ENCODE assay signal across 14 cellular contexts in genomic region chr14:37546621-37547447, GRCh38. TPM values are rescaled to one million over a fixed set of nuclear protein-coding genes. Genes with fewer than 3 reads are reported as not detected.
DNase-seq lines count a peak whose midpoint lies in the region; ATAC-seq and TF ChIP-seq lines count a peak whose summit lies in the region.
"Had no signal": no experiment of that assay in that cellular context is flagged by ENCODE, and none has a peak within 500 bp of the region (broad histone marks: within the 10 kb centered on the region; RNA-seq: fewer than 3 reads in every experiment).

No MANE protein-coding gene starts in this region.

- H3K27me3 ChIP-seq in cardiac muscle cell, result no peaks in the 10 kb centered on the region
- H3K27me3 ChIP-seq in upper lobe of right lung, result no peaks in the 10 kb centered on the region
- H3K27me3 ChIP-seq: adrenal gland, BLaER1 had no signal

- H3K36me3 ChIP-seq in cardiac muscle cell (no peaks in the 10 kb centered on the region), upper lobe of right lung (no peaks in the 10 kb centered on the region)
- H3K36me3 ChIP-seq: adrenal gland, BLaER1 had no signal

- no peaks in the 10 kb centered on the region for H3K4me1 Mint-ChIP-seq in stimulated activated effector memory CD8-positive, alpha-beta T cell treated with anti-CD3 and anti-CD28 coated beads, Interleukin-12 subunit alpha, Interleukin-12 subunit beta, amount 100 ng/mL, for 72 hours

- H3K27ac Mint-ChIP-seq in stimulated activated effector memory CD8-positive, alpha-beta T cell treated with anti-CD3 and anti-CD28 coated beads, Interleukin-12 subunit alpha, Interleukin-12 subunit beta, amount 100 ng/mL, for 72 hours, result no peak overlapping the region

- DNase-seq in cardiac muscle cell (ENCODE audit: low read depth in 1 of 2, low spot score in 1 of 2) (peak; percentile 2 to 16), cardiac septum (ENCODE audit: low spot score) (no peak), NCI-H774 (lab: John Stamatoyannopoulos, UW) (peak; percentile 81), left colon (peak in 1 of 2 donors; percentile 25), upper lobe of right lung (no peak), mucosa of gallbladder (ENCODE audit: low spot score) (no peak)
- DNase-seq in stimulated activated effector memory CD8-positive, alpha-beta T cell treated with anti-CD3 and anti-CD28 coated beads, Interleukin-12 subunit alpha, Interleukin-12 subunit beta, amount 100 ng/mL, for 72 hours (ENCODE audit: low spot score in 2 of 2), result no peak
- DNase-seq: adrenal gland, NCI-H524 treated with DMSO at 0.1 percent for 48 hours, T-helper 1 cell had no signal

- no peak overlapping the region for H3K4me3 ChIP-seq in cardiac muscle cell
- H3K4me3 ChIP-seq in upper lobe of right lung, result no peak overlapping the region
- H3K4me3 ChIP-seq: adrenal gland, BLaER1 had no signal

- H3K4me3 Mint-ChIP-seq in stimulated activated effector memory CD8-positive, alpha-beta T cell treated with anti-CD3 and anti-CD28 coated beads, Interleukin-12 subunit alpha, Interleukin-12 subunit beta, amount 100 ng/mL, for 72 hours, result no peak overlapping the region

- TF ChIP-seq CTCF in cardiac muscle cell (IDR thresholded peaks at IDR 0.05; ENCODE audit: low read depth, low read length) (no peak), upper lobe of right lung (IDR thresholded peaks at IDR 0.05) (no peak)

- ATAC-seq in left colon (peak; percentile 91), upper lobe of right lung (peak; percentile 80), HG03045 (IDR thresholded peaks at IDR 0.05; ENCODE audit: unreplicated experiment) (no peak)
- no peak for ATAC-seq in stimulated activated effector memory CD8-positive, alpha-beta T cell treated with anti-CD3 and anti-CD28 coated beads, Interleukin-12 subunit alpha, Interleukin-12 subunit beta, amount 100 ng/mL, for 72 hours

- peaks cover 3% of the 10 kb centered on the region for H3K9me3 Mint-ChIP-seq in stimulated activated effector memory CD8-positive, alpha-beta T cell treated with anti-CD3 and anti-CD28 coated beads, Interleukin-12 subunit alpha, Interleukin-12 subunit beta, amount 100 ng/mL, for 72 hours

- intact Hi-C loops in cardiac septum (cut with DNase I) (no loop called here), left colon (cut with DNase I, micrococcal nuclease) (no loop called here), upper lobe of right lung (cut with DNase I) (no loop called here)

- peaks cover 4% of the 10 kb centered on the region for H3K4me1 ChIP-seq in cardiac muscle cell (ENCODE audit: low read depth)
- H3K4me1 ChIP-seq in upper lobe of right lung, result no peaks in the 10 kb centered on the region
- H3K4me1 ChIP-seq: adrenal gland, BLaER1, parathyroid adenoma had no signal

- H3K9me3 ChIP-seq in cardiac muscle cell (ENCODE audit: low read depth) (no peaks in the 10 kb centered on the region), upper lobe of right lung (no peaks in the 10 kb centered on the region)
- H3K9me3 ChIP-seq: adrenal gland, BLaER1 had no signal

- H3K27ac ChIP-seq in cardiac muscle cell (no peak overlapping the region), upper lobe of right lung (peak overlapping the region; percentile 26)
- H3K27ac ChIP-seq: adrenal gland, BLaER1, parathyroid adenoma had no signal

- no peaks in the 10 kb centered on the region for H3K36me3 Mint-ChIP-seq in stimulated activated effector memory CD8-positive, alpha-beta T cell treated with anti-CD3 and anti-CD28 coated beads, Interleukin-12 subunit alpha, Interleukin-12 subunit beta, amount 100 ng/mL, for 72 hours

RNA-seq across cellular contexts. Expression of gene FOXA1, which starts 48.2 kb away (rescaled TPM):
- total RNA-seq in cardiac muscle cell (not detected in 2 replicates), cardiac septum (not detected), left colon (10 to 100 TPM; 58.4 to 72.0 TPM), upper lobe of right lung (20.6 TPM), mucosa of gallbladder (17.3 TPM)
- 0.06 TPM in 1 of 2 replicates, not detected in the other for polyA plus RNA-seq in cardiac muscle cell

RNA-seq across cellular contexts. Expression of gene TTC6, which starts 48.6 kb away (rescaled TPM):
- total RNA-seq in cardiac muscle cell (not detected in 2 replicates), cardiac septum (0.13 TPM), left colon (1 to 10 TPM; 5.5 to 6.7 TPM), upper lobe of right lung (7.9 TPM), mucosa of gallbladder (2.5 TPM)
- polyA plus RNA-seq in cardiac muscle cell, result not detected in 2 replicates
- total RNA-seq: activated CD8-positive, alpha-beta memory T cell treated with anti-CD3 and anti-CD28 coated beads for 36 hours; adrenal gland had no signal
- polyA plus RNA-seq: adrenal gland had no signal

Comparison
In these comparisons a context has a peak if more than half of its experiments do, and no peak if none do; other contexts are left out.
1. DNase-seq: peak in cardiac muscle cell (2 of 2) and NCI-H774 (single experiment); none in cardiac septum (single experiment), upper lobe of right lung (single experiment), stimulated activated effector memory CD8-positive, alpha-beta T cell treated with anti-CD3 and anti-CD28 coated beads, Interleukin-12 subunit alpha, Interleukin-12 subunit beta, amount 100 ng/mL, for 72 hours (0 of 2) and mucosa of gallbladder (single experiment).
2. ATAC-seq: peak in left colon (single experiment) and upper lobe of right lung (single experiment); none in stimulated activated effector memory CD8-positive, alpha-beta T cell treated with anti-CD3 and anti-CD28 coated beads, Interleukin-12 subunit alpha, Interleukin-12 subunit beta, amount 100 ng/mL, for 72 hours (single experiment) and HG03045 (single experiment).
3. RNA of gene FOXA1, which starts 48.2 kb away (total RNA-seq): 58.4 to 72.0 TPM in left colon, 20.6 TPM in upper lobe of right lung (single experiment) and 17.3 TPM in mucosa of gallbladder (single experiment); not detected in cardiac septum (single experiment) and not detected in cardiac muscle cell; every median in the first group is over 10 times any median in the second.